Comparison of ENCODE assay signal across 22 cellular contexts in genomic region chr11:64692764-64693331, GRCh38. TPM values are rescaled to one million over a fixed set of nuclear protein-coding genes. Genes with fewer than 3 reads are reported as not detected.
DNase-seq lines count a peak whose midpoint lies in the region; ATAC-seq, FAIRE-seq and TF ChIP-seq lines count a peak whose summit lies in the region.
"Had no signal": no experiment of that assay in that cellular context is flagged by ENCODE, and none has a peak within 500 bp of the region (broad histone marks: within the 10 kb centered on the region; RNA-seq: fewer than 3 reads in every experiment).

No MANE protein-coding gene starts in this region.

- peak overlapping the region; percentile 74 for H3K4me2 ChIP-seq in GM23338
- H3K4me2 ChIP-seq in K562 (ENCODE audit: insufficient read depth, low read length) = no peak overlapping the region
- H3K4me2 ChIP-seq in neural progenitor cell = peak overlapping the region; percentile 51
- H3K4me2 ChIP-seq: smooth muscle cell had no signal

- H2AFZ ChIP-seq in GM23338 (peak overlapping the region; percentile 59; the same call in 1 of the 2 replicates), K562 (ENCODE audit: low read depth, low read length) (no peak overlapping the region), neural progenitor cell (replicated peaks) (peak overlapping the region; percentile 22)

- H3K9ac ChIP-seq in K562 (ENCODE audit: insufficient read depth in 1 of 2, low read depth in 2 of 2, low read length in 2 of 2) (no peak overlapping the region), neural progenitor cell (no peak overlapping the region)

- H3K27ac ChIP-seq in GM23338 (ENCODE audit: low read depth) (no peak overlapping the region), K562 (ENCODE audit: extremely low read depth, low read depth, low read length) (no peak overlapping the region), neural progenitor cell (no peak overlapping the region)
- H3K27ac ChIP-seq: breast epithelium, heart right ventricle, left ventricle myocardium inferior had no signal

- 0 out of 2 replicates have a peak, but pooled peaks cover 2% of the 10 kb centered on the region for H3F3A ChIP-seq in GM23338 (replicated peaks; ENCODE audit: low read depth)
- H3F3A ChIP-seq in neural progenitor cell (ENCODE audit: low read depth) = no peaks in the 10 kb centered on the region

- H3K27me3 ChIP-seq in GM23338 (ENCODE audit: insufficient read depth) (no peaks in the 10 kb centered on the region), K562 (ENCODE audit: control insufficient read depth in 2 of 2, insufficient read depth in 2 of 2, low read length in 2 of 2) (peaks cover 10 to 66% of the 10 kb centered on the region in 2 experiments; a peak in 4 of 5 replicates), neural progenitor cell (peaks cover 37% of the 10 kb centered on the region)

- TF ChIP-seq CTCF in GM23338 (conservative IDR thresholded peaks at IDR 0.05; ENCODE audit: low read depth in 2 of 2) = peak in 1 of 2 experiments; percentile 57; a peak in 2 of 4 replicates
- no peak for TF ChIP-seq CTCF in K562 (IDR thresholded peaks at IDR 0.05 in 2 of 3, conservative IDR thresholded peaks at IDR 0.05 in 1 of 3; ENCODE audit: insufficient read depth in 2 of 3, low read depth in 1 of 3, low read length in 3 of 3)
- TF ChIP-seq CTCF in neural progenitor cell (IDR thresholded peaks at IDR 0.05) = no peak

- TF ChIP-seq EP300 in K562 (IDR thresholded peaks at IDR 0.05; ENCODE audit: low read length) = no peak

- H3K9me3 ChIP-seq in K562 (replicated peaks; ENCODE audit: control insufficient read depth, insufficient read depth, low read depth, low read length) (no peaks in the 10 kb centered on the region), neural progenitor cell (ENCODE audit: low read depth) (no peaks in the 10 kb centered on the region)
- H3K9me3 ChIP-seq: breast epithelium, heart right ventricle, left ventricle myocardium inferior had no signal

- intact Hi-C loops in activated CD4-positive, alpha-beta T cell treated with anti-CD3 and anti-CD28 coated beads, Interleukin-2, amount 10 ng/mL, durations not matched to agents 24 days and 14 days (cut with micrococcal nuclease) = no loop called here
- intact Hi-C loops in K562 (cut with micrococcal nuclease) = no loop called here

- H3K4me1 ChIP-seq in GM23338 (ENCODE audit: insufficient read depth) (peaks cover 24% of the 10 kb centered on the region), K562 (replicated peaks in 1 of 2; ENCODE audit: control insufficient read depth in 2 of 2, insufficient read depth in 2 of 2, low read length in 2 of 2) (peaks cover 0 to 4% of the 10 kb centered on the region in 2 experiments; a peak in 2 of 5 replicates), neural progenitor cell (peaks cover 19% of the 10 kb centered on the region)
- H3K4me1 ChIP-seq: breast epithelium had no signal

- H3K4me1 Mint-ChIP-seq in activated CD4-positive, alpha-beta T cell treated with anti-CD3 and anti-CD28 coated beads, Interleukin-2, amount 10 ng/mL, durations not matched to agents 24 days and 14 days = peaks cover 15% of the 10 kb centered on the region
- H3K4me1 Mint-ChIP-seq in GM23338 (peaks cover 39% of the 10 kb centered on the region), neural progenitor cell (peaks cover 66% of the 10 kb centered on the region)

- H3K27me3 Mint-ChIP-seq in activated CD4-positive, alpha-beta T cell treated with anti-CD3 and anti-CD28 coated beads, Interleukin-2, amount 10 ng/mL, durations not matched to agents 24 days and 14 days = peaks cover 54% of the 10 kb centered on the region
- H3K27me3 Mint-ChIP-seq in GM23338 (ENCODE audit: insufficient read depth, low read depth, poor library complexity) = peaks cover 17% of the 10 kb centered on the region
- peaks cover 7% of the 10 kb centered on the region for H3K27me3 Mint-ChIP-seq in neural progenitor cell (ENCODE audit: insufficient read depth, low read depth)

- peak overlapping the region; percentile 18 for H3K4me3 Mint-ChIP-seq in activated CD4-positive, alpha-beta T cell treated with anti-CD3 and anti-CD28 coated beads, Interleukin-2, amount 10 ng/mL, durations not matched to agents 24 days and 14 days
- peak overlapping the region; percentile 55 for H3K4me3 Mint-ChIP-seq in GM23338
- H3K4me3 Mint-ChIP-seq in neural progenitor cell = peak overlapping the region; percentile 59
- H3K4me3 Mint-ChIP-seq: immature natural killer cell had no signal

- no peak for TF ChIP-seq POLR2A in K562 (conservative IDR thresholded peaks at IDR 0.05)

- H3K27ac Mint-ChIP-seq in activated CD4-positive, alpha-beta T cell treated with anti-CD3 and anti-CD28 coated beads, Interleukin-2, amount 10 ng/mL, durations not matched to agents 24 days and 14 days = no peak overlapping the region
- H3K27ac Mint-ChIP-seq in GM23338 (no peak overlapping the region), neural progenitor cell (peak overlapping the region; percentile 34)
- H3K27ac Mint-ChIP-seq: immature natural killer cell had no signal

- TF ChIP-seq RAD21 in K562 (CRISPR knock-in tag; conservative IDR thresholded peaks at IDR 0.05 in 1 of 2, IDR thresholded peaks at IDR 0.05 in 1 of 2) = no peak

- in situ Hi-C loops in K562 (cut with MboI) = no loop called here

- H3K9me1 ChIP-seq in K562 (ENCODE audit: control insufficient read depth, insufficient read depth, low read length) = no peaks in the 10 kb centered on the region

- no peak for DNase-seq in activated CD4-positive, alpha-beta T cell treated with anti-CD3 and anti-CD28 coated beads, Interleukin-2, amount 10 ng/mL, durations not matched to agents 24 days and 14 days
- no peak for DNase-seq in activated CD4-positive, alpha-beta T cell treated with anti-CD3 and anti-CD28 coated beads, Interleukin-2, amount 50 U/mL, for 48 hours
- peak; percentile 34 for DNase-seq in GM23338 (ENCODE audit: low spot score)
- no peak for DNase-seq in K562 (ENCODE audit: extremely low read depth in 1 of 4, low spot score in 3 of 4)
- DNase-seq in neural progenitor cell (ENCODE audit: low spot score) = no peak
- DNase-seq in islet precursor cell = no peak
- DNase-seq in SHP77 treated with DMSO at 0.1 percent for 48 hours (lab: John Stamatoyannopoulos, UW) = no peak
- DNase-seq in COR-L47 (lab: John Stamatoyannopoulos, UW) = no peak
- DNase-seq: activated CD4-positive, alpha-beta T cell treated with anti-CD3 and anti-CD28 coated beads, Interleukin-2, amount 50 U/mL, for 1 hour; cortex of kidney; heart right ventricle; immature natural killer cell; left ventricle myocardium inferior; NCI-H1105 treated with DMSO at 0.1 percent for 48 hours; NCI-H526; stimulated activated CD4-positive, alpha-beta T cell treated with anti-CD3 and anti-CD28 coated beads, Interleukin-2, amount 100 ng/mL, for 48 hours had no signal

- no peak for FAIRE-seq in K562 (lab: Jason Lieb, UNC)
- FAIRE-seq: A204.1, endothelial cell of umbilical vein, urothelium cell line had no signal

- 0% methylated on average over 8 of the region's 13 CpGs for WGBS in K562 (ENCODE audit: insufficient coverage, low coverage, missing lambda C conversion rate)

- no peaks in the 10 kb centered on the region for H3K79me2 ChIP-seq in GM23338 (replicated peaks; ENCODE audit: insufficient read depth)
- no peaks in the 10 kb centered on the region for H3K79me2 ChIP-seq in K562 (ENCODE audit: control insufficient read depth, insufficient read depth, low read length)
- no peaks in the 10 kb centered on the region for H3K79me2 ChIP-seq in neural progenitor cell (ENCODE audit: low read depth)

- CTCF ChIA-PET in K562 (lab: Yijun Ruan, JAX; ENCODE audit: low intra/inter-chr PET ratio) = no interaction called here

- H3K36me3 ChIP-seq in GM23338 (ENCODE audit: insufficient read depth) (no peaks in the 10 kb centered on the region), K562 (ENCODE audit: control insufficient read depth, insufficient read depth, low read length) (no peaks in the 10 kb centered on the region), neural progenitor cell (no peaks in the 10 kb centered on the region)
- H3K36me3 ChIP-seq: breast epithelium, heart right ventricle, left ventricle myocardium inferior had no signal

- BruUV-seq in K562 (replicated peaks; lab: Mats Ljungman, UMichigan) = no TSS peak

- H3K9me3 Mint-ChIP-seq in activated CD4-positive, alpha-beta T cell treated with anti-CD3 and anti-CD28 coated beads, Interleukin-2, amount 10 ng/mL, durations not matched to agents 24 days and 14 days = no peaks in the 10 kb centered on the region
- no peaks in the 10 kb centered on the region for H3K9me3 Mint-ChIP-seq in GM23338
- no peaks in the 10 kb centered on the region for H3K9me3 Mint-ChIP-seq in neural progenitor cell
- H3K9me3 Mint-ChIP-seq: immature natural killer cell had no signal

- ATAC-seq in GM23338 = peak; percentile 2; the same call in 1 of the 3 replicates
- no peak for ATAC-seq in K562
- ATAC-seq: heart right ventricle, Right ventricle myocardium inferior had no signal

- H3K4me3 ChIP-seq in GM23338 (peak overlapping the region; percentile 40), K562 (no peak overlapping the region), neural progenitor cell (no peak overlapping the region)
- H3K4me3 ChIP-seq: heart right ventricle, left ventricle myocardium inferior, smooth muscle cell had no signal

- no peaks in the 10 kb centered on the region for H3K9me2 ChIP-seq in GM23338 (ENCODE audit: insufficient read depth)

- H4K20me1 ChIP-seq in GM23338 (replicated peaks; ENCODE audit: insufficient read depth) (no peaks in the 10 kb centered on the region), K562 (replicated peaks; ENCODE audit: control insufficient read depth, insufficient read depth, low read length) (no peaks in the 10 kb centered on the region), neural progenitor cell (ENCODE audit: low read depth) (no peaks in the 10 kb centered on the region)

- no peaks in the 10 kb centered on the region for H3K36me3 Mint-ChIP-seq in activated CD4-positive, alpha-beta T cell treated with anti-CD3 and anti-CD28 coated beads, Interleukin-2, amount 10 ng/mL, durations not matched to agents 24 days and 14 days (ENCODE audit: low read depth)
- no peaks in the 10 kb centered on the region; the same call in 2 of the 3 replicates for H3K36me3 Mint-ChIP-seq in GM23338 (ENCODE audit: low read depth)
- no peaks in the 10 kb centered on the region for H3K36me3 Mint-ChIP-seq in neural progenitor cell
- H3K36me3 Mint-ChIP-seq: immature natural killer cell had no signal

- POLR2A ChIA-PET in K562 (lab: Yijun Ruan, JAX) = no interaction called here

RNA-seq across cellular contexts. Expression of gene NRXN2, which starts 30.1 kb away (rescaled TPM):
- total RNA-seq in activated CD4-positive, alpha-beta T cell treated with anti-CD3 and anti-CD28 coated beads, Interleukin-2, amount 10 ng/mL, durations not matched to agents 24 days and 14 days = 0.61 TPM in 1 of 2 replicates, not detected in the other
- 17.0 and 22.1 TPM in 2 replicates for total RNA-seq in GM23338 (2014; rRNA removed; shearing (Covaris generic))
- polyA plus RNA-seq in GM23338 (2016; fragmentation: Nextera tagmentation; extraction: Ambion mirVana) (3.4 and 5.7 TPM in 2 replicates), K562 (2011; rRNA removed) (0.15 and 0.18 TPM in 2 replicates), K562 (2014; fragmentation: Illumina TruSeq; extraction: Trizol) (0.07 and 0.08 TPM in 2 replicates), K562 (2014; fragmentation: Nextera tagmentation; extraction: Ambion mirVana) (not detected), K562 (2014; rRNA removed) (0.12 TPM in 1 of 2 replicates, not detected in the other)
- 0.81 and 1.7 TPM in 2 replicates for total RNA-seq in K562 (2011; cell fraction: chromatin; rRNA removed; ENCODE audit: low replicate concordance)
- total RNA-seq in K562 (2011; cell fraction: nucleolus; rRNA removed) = 2.2 and 2.4 TPM in 2 replicates
- 1.5 and 2.8 TPM in 2 replicates for total RNA-seq in K562 (2011; cell fraction: nucleoplasm; rRNA removed)
- total RNA-seq in K562 (2014; rRNA removed) (0.45 and 0.53 TPM in 2 replicates), K562 (2014; rRNA removed; fragmentation: Illumina TruSeq; extraction: Trizol) (not detected in 2 replicates), K562 (2015; rRNA removed; fragmentation: Illumina TruSeq; extraction: Trizol) (0.11 TPM in 1 of 2 replicates, not detected in the other), K562 (2021) (0.47 and 0.69 TPM in 2 replicates), neural progenitor cell (ENCODE audit: low replicate concordance) (2.2 and 9.2 TPM in 2 replicates)
- 0.09 and 1.3 TPM in 2 replicates for polyA plus RNA-seq in K562 (2011; cell fraction: cytosol; rRNA removed)
- 0.70 and 0.88 TPM in 2 replicates for polyA plus RNA-seq in K562 (2011; cell fraction: nucleus; rRNA removed)
- 0.33 and 0.36 TPM in 2 replicates for polyA plus RNA-seq in K562 (2012)
- polyA minus RNA-seq in K562 (2011; rRNA and poly(A)+ RNA removed) = 0.09 and 0.53 TPM in 2 replicates
- 3.1 TPM in 1 of 2 replicates, not detected in the other for polyA minus RNA-seq in K562 (2011; cell fraction: cytosol; rRNA and poly(A)+ RNA removed)
- 1.3 and 1.7 TPM in 2 replicates for polyA minus RNA-seq in K562 (2011; cell fraction: nucleus; rRNA and poly(A)+ RNA removed)
- total RNA-seq: endothelial cell of umbilical vein had no signal
- polyA plus RNA-seq: endothelial cell of umbilical vein had no signal

RNA-seq across cellular contexts. Expression of gene RASGRP2, which starts 51.1 kb away (rescaled TPM):
- total RNA-seq in activated CD4-positive, alpha-beta T cell treated with anti-CD3 and anti-CD28 coated beads, Interleukin-2, amount 10 ng/mL, durations not matched to agents 24 days and 14 days = 13.4 and 14.5 TPM in 2 replicates
- 30.1 and 34.4 TPM in 2 replicates for total RNA-seq in GM23338 (2014; rRNA removed; shearing (Covaris generic))
- polyA plus RNA-seq in GM23338 (2016; fragmentation: Nextera tagmentation; extraction: Ambion mirVana) (50.4 and 60.5 TPM in 2 replicates), K562 (2011; rRNA removed) (15.7 and 16.6 TPM in 2 replicates), K562 (2014; fragmentation: Illumina TruSeq; extraction: Trizol) (5.5 and 6.3 TPM in 2 replicates), K562 (2014; fragmentation: Nextera tagmentation; extraction: Ambion mirVana) (1 to 10 TPM in 1 of 2 experiments, under 1 TPM in 1; 0.87 to 1.1 TPM), K562 (2014; rRNA removed) (15.8 and 22.7 TPM in 2 replicates)
- total RNA-seq in K562 (2011; cell fraction: chromatin; rRNA removed; ENCODE audit: low replicate concordance) = 26.8 and 84.8 TPM in 2 replicates
- 33.2 and 45.9 TPM in 2 replicates for total RNA-seq in K562 (2011; cell fraction: nucleolus; rRNA removed)
- total RNA-seq in K562 (2011; cell fraction: nucleoplasm; rRNA removed) = 30.1 and 31.5 TPM in 2 replicates
- total RNA-seq in K562 (2014; rRNA removed) (10.8 and 12.3 TPM in 2 replicates), K562 (2014; rRNA removed; fragmentation: Illumina TruSeq; extraction: Trizol) (4.2 and 5.3 TPM in 2 replicates), K562 (2015; rRNA removed; fragmentation: Illumina TruSeq; extraction: Trizol) (4.1 and 5.0 TPM in 2 replicates), K562 (2021) (14.6 and 15.8 TPM in 2 replicates), neural progenitor cell (ENCODE audit: low replicate concordance) (0.06 and 1.8 TPM in 2 replicates)
- polyA plus RNA-seq in K562 (2011; cell fraction: cytosol; rRNA removed) = 13.8 and 38.4 TPM in 2 replicates
- polyA plus RNA-seq in K562 (2011; cell fraction: nucleus; rRNA removed) = 53.6 and 109 TPM in 2 replicates
- 19.5 and 23.1 TPM in 2 replicates for polyA plus RNA-seq in K562 (2012)
- polyA minus RNA-seq in K562 (2011; rRNA and poly(A)+ RNA removed) = 3.7 and 10.1 TPM in 2 replicates
- polyA minus RNA-seq in K562 (2011; cell fraction: cytosol; rRNA and poly(A)+ RNA removed) = 12.1 and 13.2 TPM in 2 replicates
- 16.0 and 20.5 TPM in 2 replicates for polyA minus RNA-seq in K562 (2011; cell fraction: nucleus; rRNA and poly(A)+ RNA removed)
